ENCODE assay signal across 31 cellular contexts in genomic region chr7:38322461-38322860, GRCh38.
"Had no signal": no experiment of that assay in that cellular context is flagged by ENCODE, and none has a peak within 500 bp of the region (broad histone marks: within the 10 kb centered on the region; RNA-seq: fewer than 3 reads in every experiment).

No MANE protein-coding gene starts in this region.

- H3K36me3 Mint-ChIP-seq: activated naive CD8-positive, alpha-beta T cell had no signal

- H3K27ac ChIP-seq: brain microvascular endothelial cell, esophagus muscularis mucosa, foreskin keratinocyte, gastrocnemius medialis, WERI-Rb-1 had no signal

- H3K27ac Mint-ChIP-seq: activated B cell treated with CpG ODN at 0.5 μM for 24 hours; activated CD8-positive, alpha-beta T cell treated with anti-CD3 and anti-CD28 coated beads for 36 hours; activated naive CD8-positive, alpha-beta T cell; activated T-helper 17 cell treated with anti-CD3 and anti-CD28 coated beads, Interleukin-2, amount 50 U/mL, for 72 hours; T-helper 17 cell; T-helper 2 cell treated with Interferon-gamma antibody and Interleukin-4, amounts not matched to agents 5 μg/mL and 100 μg/mL, for 36 hours had no signal

- DNase-seq: activated B cell treated with CpG ODN at 0.5 μM for 24 hours; activated CD4-positive, alpha-beta T cell treated with anti-CD3 and anti-CD28 coated beads for 48 hours; activated CD4-positive, alpha-beta T cell treated with anti-CD3 and anti-CD28 coated beads, Interleukin-2, amount 50 U/mL, for 1 hour; activated CD4-positive, alpha-beta T cell treated with anti-CD3 and anti-CD28 coated beads, Interleukin-2, amount 50 U/mL, for 48 hours; activated CD8-positive, alpha-beta memory T cell treated with anti-CD3 and anti-CD28 coated beads for 24 hours; activated CD8-positive, alpha-beta memory T cell treated with anti-CD3 and anti-CD28 coated beads, Interleukin-2, amount 50 U/mL, for 4 hours; activated CD8-positive, alpha-beta T cell treated with anti-CD3 and anti-CD28 coated beads for 36 hours; activated effector memory CD4-positive, alpha-beta T cell treated with Interleukin-2 at 50 U/mL for 16 hours; activated gamma-delta T cell treated with Interleukin-2 at 50 U/mL for 16 hours; activated naive CD4-positive, alpha-beta T cell treated with anti-CD3 and anti-CD28 coated beads, Interleukin-2, amount 50 U/mL, for 16 hours; activated naive CD4-positive, alpha-beta T cell treated with Interleukin-2 at 50 U/mL for 16 hours; activated T-cell treated with anti-CD3 and anti-CD28 coated beads, Interleukin-2, amount 50 U/mL, for 4 hours; amniotic stem cell; brain microvascular endothelial cell; cortex of kidney; dermis blood vessel endothelial cell; effector CD4-positive, alpha-beta T cell; effector memory CD8-positive, alpha-beta T cell; erythroblast; foreskin keratinocyte; gastrocnemius medialis; glutamatergic neuron; T-helper 1 cell; T-helper 17 cell; T1000; WERI-Rb-1 had no signal

- H3K36me3 ChIP-seq: brain microvascular endothelial cell, esophagus muscularis mucosa, gastrocnemius medialis, WERI-Rb-1 had no signal

- H3K4me1 Mint-ChIP-seq: activated B cell treated with CpG ODN at 0.5 μM for 24 hours; activated T-helper 17 cell treated with anti-CD3 and anti-CD28 coated beads, Interleukin-2, amount 50 U/mL, for 72 hours had no signal

- ATAC-seq: activated CD4-positive, CD25-positive, alpha-beta regulatory T cell treated with anti-CD3 and anti-CD28 coated beads, Interleukin-2, amount 50 U/mL, for 24 hours; activated CD8-positive, alpha-beta T cell treated with anti-CD3 and anti-CD28 coated beads for 36 hours; activated T-cell treated with anti-CD3 and anti-CD28 coated beads, Interleukin-2, amount 50 U/mL, for 4 hours; activated T-helper 17 cell treated with anti-CD3 and anti-CD28 coated beads, Interleukin-2, amount 50 U/mL, for 72 hours; effector memory CD8-positive, alpha-beta T cell; foreskin keratinocyte; gastrocnemius medialis; T-helper 17 cell had no signal

- H3K9me3 ChIP-seq: esophagus muscularis mucosa, gastrocnemius medialis had no signal

- H3K27me3 ChIP-seq: brain microvascular endothelial cell, esophagus muscularis mucosa, foreskin keratinocyte, gastrocnemius medialis had no signal

- H3K9me3 Mint-ChIP-seq: activated B cell treated with CpG ODN at 0.5 μM for 24 hours; activated CD8-positive, alpha-beta T cell treated with anti-CD3 and anti-CD28 coated beads for 36 hours; activated T-cell treated with anti-CD3 and anti-CD28 coated beads, Interleukin-2, amount 50 U/mL, for 4 hours; activated T-helper 17 cell treated with anti-CD3 and anti-CD28 coated beads, Interleukin-2, amount 50 U/mL, for 72 hours; effector memory CD8-positive, alpha-beta T cell; T-helper 2 cell treated with Interferon-gamma antibody and Interleukin-4, amounts not matched to agents 5 μg/mL and 100 μg/mL, for 36 hours had no signal

- H3K27me3 Mint-ChIP-seq: activated CD8-positive, alpha-beta T cell treated with anti-CD3 and anti-CD28 coated beads for 36 hours; activated naive CD8-positive, alpha-beta T cell; activated T-helper 17 cell treated with anti-CD3 and anti-CD28 coated beads, Interleukin-2, amount 50 U/mL, for 72 hours; effector memory CD8-positive, alpha-beta T cell; T-helper 17 cell had no signal

- H3K4me1 ChIP-seq: foreskin keratinocyte, gastrocnemius medialis had no signal

- H3K4me3 Mint-ChIP-seq: activated B cell treated with CpG ODN at 0.5 μM for 24 hours; activated CD8-positive, alpha-beta T cell treated with anti-CD3 and anti-CD28 coated beads for 36 hours; activated naive CD8-positive, alpha-beta T cell; activated T-cell treated with anti-CD3 and anti-CD28 coated beads, Interleukin-2, amount 50 U/mL, for 4 hours; activated T-helper 17 cell treated with anti-CD3 and anti-CD28 coated beads, Interleukin-2, amount 50 U/mL, for 72 hours; effector memory CD8-positive, alpha-beta T cell; T-helper 17 cell; T-helper 2 cell treated with Interferon-gamma antibody and Interleukin-4, amounts not matched to agents 5 μg/mL and 100 μg/mL, for 36 hours had no signal

- H3K4me3 ChIP-seq: esophagus muscularis mucosa, gastrocnemius medialis had no signal
